In the genomic region with DNA sequence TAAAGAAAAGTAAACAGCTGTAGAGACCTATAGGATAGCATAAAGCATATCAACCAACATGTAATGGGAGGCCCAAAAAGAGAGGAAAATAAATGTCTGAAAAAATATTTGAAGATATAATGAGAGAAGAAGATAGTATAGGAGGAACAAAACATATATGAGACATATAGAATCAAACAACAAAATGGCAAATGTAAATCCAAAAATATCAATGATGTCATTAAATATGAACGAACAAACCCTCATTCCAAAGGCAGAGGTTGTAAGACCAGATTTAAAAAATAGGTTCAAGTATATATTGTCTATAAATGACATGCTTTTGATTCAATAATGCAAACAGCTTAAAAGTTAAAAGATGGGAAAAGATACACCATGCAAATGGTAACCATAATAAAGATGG, we compare ENCODE assay signal across 27 cellular contexts.
"Had no signal": no experiment of that assay in that cellular context is flagged by ENCODE, and none has a peak within 500 bp of the region (broad histone marks: within the 10 kb centered on the region; RNA-seq: fewer than 3 reads in every experiment).

No MANE protein-coding gene starts in this region.

- H3K27me3 ChIP-seq: stomach, suprapubic skin, testis, thyroid gland, tibial artery, tibial nerve, transverse colon, upper lobe of left lung, upper lobe of right lung, uterus, vagina had no signal

- FAIRE-seq: urothelium cell line had no signal

- ATAC-seq: stimulated activated effector memory CD8-positive, alpha-beta T cell treated with anti-CD3 and anti-CD28 coated beads, Interleukin-12 subunit alpha, Interleukin-12 subunit beta, amount 100 ng/mL, for 72 hours; stimulated activated memory B cell treated with anti-CD40 and anti-IgM and Interleukin-4, amounts not matched to agents 10 μg/mL and 1 μg/mL and 100 μg/mL, for 72 hours; stimulated activated naive B cell treated with anti-CD40 and anti-IgM and Interleukin-4, amounts not matched to agents 10 μg/mL and 1 μg/mL and 100 μg/mL, for 72 hours; stimulated activated naive CD8-positive, alpha-beta T cell treated with anti-CD3 and anti-CD28 coated beads, Interleukin-15, amount 100 ng/mL, for 72 hours; stimulated activated naive CD8-positive, alpha-beta T cell treated with anti-CD3 and anti-CD28 coated beads, Interleukin-15, Interleukin-2, amounts not matched to agents 100 U/mL and 50 U/mL, for 24 hours; upper lobe of right lung had no signal

- H3K9me3 ChIP-seq: stomach, suprapubic skin, testis, thoracic aorta, thyroid gland, tibial artery, transverse colon, upper lobe of left lung, upper lobe of right lung, uterus, vagina had no signal

- H3K36me3 ChIP-seq: stomach, suprapubic skin, thoracic aorta, thyroid gland, tibial artery, tibial nerve, transverse colon, upper lobe of left lung, upper lobe of right lung, uterus, vagina had no signal

- H3K4me1 ChIP-seq: suprapubic skin, testis, tibial artery, tibial nerve, transverse colon, upper lobe of left lung, upper lobe of right lung, uterus, vagina had no signal

- H3K27ac ChIP-seq: stomach, suprapubic skin, testis, thoracic aorta, thyroid gland, tibial artery, tibial nerve, transverse colon, upper lobe of left lung, upper lobe of right lung, uterus, vagina had no signal

- H3K4me3 ChIP-seq: stomach, suprapubic skin, testis, thoracic aorta, thyroid gland, tibial artery, tibial nerve, transverse colon, upper lobe of left lung, upper lobe of right lung, uterus, vagina had no signal

- DNase-seq: stimulated activated CD4-positive, alpha-beta T cell treated with anti-CD3 and anti-CD28 coated beads, Interleukin-2, amount 100 ng/mL, for 48 hours; stimulated activated CD4-positive, alpha-beta T cell treated with anti-CD3 and anti-CD28 coated beads, Interleukin-4, amount 100 ng/mL, for 1 hour; stimulated activated CD4-positive, alpha-beta T cell treated with anti-CD3 and anti-CD28 coated beads, Interleukin-4, amount 100 ng/mL, for 24 hours; stimulated activated CD4-positive, alpha-beta T cell treated with anti-CD3 and anti-CD28 coated beads, Interleukin-4, amount 100 ng/mL, for 4 hours; stimulated activated CD8-positive, alpha-beta memory T cell treated with anti-CD3 and anti-CD28 coated beads, Interleukin-4, amount 100 ng/mL, for 48 hours; stimulated activated naive B cell treated with anti-CD40 and anti-IgM and Interleukin-4, amounts not matched to agents 10 μg/mL and 1 μg/mL and 100 μg/mL, for 72 hours; stimulated activated naive CD4-positive, alpha-beta T cell; stimulated activated naive CD4-positive, alpha-beta T cell treated with Interleukin-2 at 50 U/mL for 16 hours; stimulated activated naive CD8-positive, alpha-beta T cell treated with anti-CD3 and anti-CD28 coated beads, Interleukin-15, amount 100 ng/mL, for 72 hours; stimulated activated naive CD8-positive, alpha-beta T cell treated with anti-CD3 and anti-CD28 coated beads, Interleukin-15, Interleukin-2, amounts not matched to agents 100 U/mL and 50 U/mL, for 24 hours; stomach; substantia nigra; testis; thyroid gland; tibial artery; transverse colon; trophoblast cell; upper lobe of left lung; upper lobe of right lung; uterus had no signal
